Comparison of ENCODE assay signal across 1 cellular context in genomic region chr1:109090415-109091195, GRCh38.
TF ChIP-seq lines count a peak whose summit lies in the region.

Gene TMEM167B, plus strand, starts transcription at chr1:109090764. Its CDS starts 109 bp downstream, at chr1:109090873.

TF ChIP-seq in H1, 55 proteins besides CTCF, POLR2A, EP300 and RAD21 (continued from another document):
- no peak for TF ChIP-seq SIX5 (IDR thresholded peaks at IDR 0.05; ENCODE audit: low read depth, low read length)
- TF ChIP-seq NRF1 (IDR thresholded peaks at IDR 0.05; ENCODE audit: low read depth, low read length) = no peak
- TF ChIP-seq MAFK (IDR thresholded peaks at IDR 0.05; ENCODE audit: low read depth, low read length) = no peak
- no peak for TF ChIP-seq JUND (IDR thresholded peaks at IDR 0.05; ENCODE audit: low read length)
- no peak for TF ChIP-seq SAP30 (IDR thresholded peaks at IDR 0.05; ENCODE audit: insufficient read depth, insufficient replicate concordance, low read length)
- TF ChIP-seq SIRT6 (IDR thresholded peaks at IDR 0.05; ENCODE audit: low read length) = no peak
- no peak for TF ChIP-seq SP2 (IDR thresholded peaks at IDR 0.05; ENCODE audit: low read length)
- peak; percentile 54; the same call in 1 of the 2 replicates for TF ChIP-seq TEAD4 (IDR thresholded peaks at IDR 0.05; ENCODE audit: low read depth, low read length)
- peak; percentile 63; the same call in 1 of the 2 replicates for TF ChIP-seq POLR2AphosphoS5 (IDR thresholded peaks at IDR 0.05; ENCODE audit: low read depth, low read length)
- TF ChIP-seq TAF7 (optimal IDR thresholded peaks at IDR 0.05; ENCODE audit: borderline replicate concordance, low read depth, low read length) = no peak
- TF ChIP-seq HDAC2 (IDR thresholded peaks at IDR 0.05; ENCODE audit: borderline replicate concordance in 1 of 2, low read depth in 2 of 2, low read length in 2 of 2) = no peak
- peak; percentile 95 for TF ChIP-seq MAX (IDR thresholded peaks at IDR 0.05)
- TF ChIP-seq TAF1 (IDR thresholded peaks at IDR 0.05; ENCODE audit: low read depth, low read length) = peak; percentile 61; the same call in 1 of the 2 replicates
- TF ChIP-seq SUZ12 (IDR thresholded peaks at IDR 0.05; ENCODE audit: low read length) = no peak
- TF ChIP-seq HDAC6 (IDR thresholded peaks at IDR 0.05; ENCODE audit: low read depth, low read length) = no peak
- TF ChIP-seq EZH2 (IDR thresholded peaks at IDR 0.05; ENCODE audit: low read depth, low read length, severe bottlenecking) = no peak
- TF ChIP-seq POU5F1 (IDR thresholded peaks at IDR 0.05; ENCODE audit: low read depth, low read length) = no peak
- TF ChIP-seq RXRA (IDR thresholded peaks at IDR 0.05; ENCODE audit: insufficient read depth, low read depth, low read length) = no peak
- TF ChIP-seq SIN3A (conservative IDR thresholded peaks at IDR 0.05 in 1 of 2, IDR thresholded peaks at IDR 0.05 in 1 of 2; ENCODE audit: low read depth in 1 of 2, low read length in 2 of 2) = peak; percentile 93 to 94
- TF ChIP-seq KDM5A (IDR thresholded peaks at IDR 0.05; ENCODE audit: low read length) = 0 out of 2 replicates have a peak, but pooled peaks have one; percentile 62
- TF ChIP-seq CHD1 (IDR thresholded peaks at IDR 0.05; ENCODE audit: low read depth, low read length) = no peak
- no peak for TF ChIP-seq CEBPB (IDR thresholded peaks at IDR 0.05; ENCODE audit: low read depth, low read length)
- TF ChIP-seq EGR1 (IDR thresholded peaks at IDR 0.05; ENCODE audit: borderline replicate concordance, low read depth, low read length) = peak; percentile 52; the same call in 1 of the 2 replicates
- TF ChIP-seq SRF (IDR thresholded peaks at IDR 0.05; ENCODE audit: low read depth, low read length) = peak; percentile 99
- TF ChIP-seq CREB1 (IDR thresholded peaks at IDR 0.05) = peak; percentile 89
- no peak for TF ChIP-seq CBX8 (IDR thresholded peaks at IDR 0.05; ENCODE audit: borderline replicate concordance, low read depth, low read length)
- TF ChIP-seq KDM4A (IDR thresholded peaks at IDR 0.05; ENCODE audit: low read depth, low read length, severe bottlenecking) = peak; percentile 35
- no peak for TF ChIP-seq CHD7 (IDR thresholded peaks at IDR 0.05; ENCODE audit: insufficient replicate concordance, low read length)
- TF ChIP-seq E2F6 (IDR thresholded peaks at IDR 0.05) = peak; percentile 83
- peak; percentile 100 for TF ChIP-seq ASH2L (IDR thresholded peaks at IDR 0.05; ENCODE audit: low read length)
- no peak for TF ChIP-seq ATF2 (IDR thresholded peaks at IDR 0.05; ENCODE audit: low read length)
- peak; percentile 38; the same call in 1 of the 2 replicates for TF ChIP-seq TBP (IDR thresholded peaks at IDR 0.05; ENCODE audit: low read depth, low read length)
- TF ChIP-seq CHD2 (IDR thresholded peaks at IDR 0.05; ENCODE audit: low read length) = no peak
